ENCODE assay signal across 1 cellular context in genomic region chr16:71467810-71468209, GRCh38.
TF ChIP-seq lines count a peak whose summit lies in the region.

No MANE protein-coding gene starts in this region.

TF ChIP-seq in WTC11, 78 proteins besides CTCF, POLR2A, EP300 and RAD21 (continued from another document and continues in another):
- TF ChIP-seq ATF2 (CRISPR knock-in tag; IDR thresholded peaks at IDR 0.05; ENCODE audit: borderline replicate concordance, low read depth) (no peak), ZNF232 (CRISPR knock-in tag; IDR thresholded peaks at IDR 0.05) (0 out of 2 replicates have a peak, but pooled peaks have one; percentile 39), PRRX2 (CRISPR knock-in tag; IDR thresholded peaks at IDR 0.05) (no peak), JUN (CRISPR knock-in tag; IDR thresholded peaks at IDR 0.05) (peak; percentile 87; the same call in 1 of the 2 replicates), TCF7 (CRISPR knock-in tag; IDR thresholded peaks at IDR 0.05; ENCODE audit: low read depth) (no peak; the same call in 1 of the 2 replicates), NFYB (CRISPR knock-in tag; conservative IDR thresholded peaks at IDR 0.05; ENCODE audit: low read depth) (no peak), ZBTB43 (CRISPR knock-in tag; IDR thresholded peaks at IDR 0.05) (0 out of 2 replicates have a peak, but pooled peaks have one; percentile 22), NR1H2 (CRISPR knock-in tag; IDR thresholded peaks at IDR 0.05) (peak; percentile 89), ARID4B (CRISPR knock-in tag; IDR thresholded peaks at IDR 0.05; ENCODE audit: borderline replicate concordance) (0 out of 2 replicates have a peak, but pooled peaks have one; percentile 67), IRF2 (CRISPR knock-in tag; IDR thresholded peaks at IDR 0.05; ENCODE audit: borderline replicate concordance, low read depth) (no peak), ZNF416 (CRISPR knock-in tag; IDR thresholded peaks at IDR 0.05) (no peak), ZNF281 (CRISPR knock-in tag; IDR thresholded peaks at IDR 0.05) (0 out of 2 replicates have a peak, but pooled peaks have one; percentile 52), GTF2I (CRISPR knock-in tag; conservative IDR thresholded peaks at IDR 0.05) (no peak), ZBTB21 (CRISPR knock-in tag; IDR thresholded peaks at IDR 0.05; ENCODE audit: borderline replicate concordance) (no peak), USF1 (CRISPR knock-in tag; IDR thresholded peaks at IDR 0.05) (peak; percentile 63; the same call in 1 of the 2 replicates), ZNF396 (CRISPR knock-in tag; IDR thresholded peaks at IDR 0.05; ENCODE audit: borderline replicate concordance) (no peak), E2F5 (CRISPR knock-in tag; IDR thresholded peaks at IDR 0.05) (0 out of 2 replicates have a peak, but pooled peaks have one; percentile 51), ATF6 (CRISPR knock-in tag; IDR thresholded peaks at IDR 0.05) (no peak), GABPB1 (CRISPR knock-in tag; IDR thresholded peaks at IDR 0.05) (peak; percentile 53; the same call in 1 of the 2 replicates), ZNF219 (CRISPR knock-in tag; IDR thresholded peaks at IDR 0.05; ENCODE audit: borderline replicate concordance) (peak; percentile 78; the same call in 1 of the 2 replicates), NFATC4 (CRISPR knock-in tag; IDR thresholded peaks at IDR 0.05) (no peak), EMX1 (CRISPR knock-in tag; IDR thresholded peaks at IDR 0.05) (no peak), ZNF263 (CRISPR knock-in tag; IDR thresholded peaks at IDR 0.05; ENCODE audit: low read depth) (no peak), NFE2L1 (CRISPR knock-in tag; IDR thresholded peaks at IDR 0.05) (no peak), ETV6 (CRISPR knock-in tag; IDR thresholded peaks at IDR 0.05) (0 out of 2 replicates have a peak, but pooled peaks have one; percentile 62), RELA (CRISPR knock-in tag; IDR thresholded peaks at IDR 0.05; ENCODE audit: borderline replicate concordance) (no peak; the same call in 1 of the 2 replicates), HMGA2 (CRISPR knock-in tag; IDR thresholded peaks at IDR 0.05) (no peak)
- TF ChIP-seq, protein P1, sequence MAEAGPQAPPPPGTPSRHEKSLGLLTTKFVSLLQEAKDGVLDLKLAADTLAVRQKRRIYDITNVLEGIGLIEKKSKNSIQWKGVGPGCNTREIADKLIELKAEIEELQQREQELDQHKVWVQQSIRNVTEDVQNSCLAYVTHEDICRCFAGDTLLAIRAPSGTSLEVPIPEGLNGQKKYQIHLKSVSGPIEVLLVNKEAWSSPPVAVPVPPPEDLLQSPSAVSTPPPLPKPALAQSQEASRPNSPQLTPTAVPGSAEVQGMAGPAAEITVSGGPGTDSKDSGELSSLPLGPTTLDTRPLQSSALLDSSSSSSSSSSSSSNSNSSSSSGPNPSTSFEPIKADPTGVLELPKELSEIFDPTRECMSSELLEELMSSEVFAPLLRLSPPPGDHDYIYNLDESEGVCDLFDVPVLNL (CRISPR knock-in tag; IDR thresholded peaks at IDR 0.05; ENCODE audit: borderline replicate concordance, low read depth): no peak
- TF ChIP-seq, protein P2, sequence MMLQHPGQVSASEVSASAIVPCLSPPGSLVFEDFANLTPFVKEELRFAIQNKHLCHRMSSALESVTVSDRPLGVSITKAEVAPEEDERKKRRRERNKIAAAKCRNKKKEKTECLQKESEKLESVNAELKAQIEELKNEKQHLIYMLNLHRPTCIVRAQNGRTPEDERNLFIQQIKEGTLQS (CRISPR knock-in tag; conservative IDR thresholded peaks at IDR 0.05): no peak
- TF ChIP-seq, protein P3, sequence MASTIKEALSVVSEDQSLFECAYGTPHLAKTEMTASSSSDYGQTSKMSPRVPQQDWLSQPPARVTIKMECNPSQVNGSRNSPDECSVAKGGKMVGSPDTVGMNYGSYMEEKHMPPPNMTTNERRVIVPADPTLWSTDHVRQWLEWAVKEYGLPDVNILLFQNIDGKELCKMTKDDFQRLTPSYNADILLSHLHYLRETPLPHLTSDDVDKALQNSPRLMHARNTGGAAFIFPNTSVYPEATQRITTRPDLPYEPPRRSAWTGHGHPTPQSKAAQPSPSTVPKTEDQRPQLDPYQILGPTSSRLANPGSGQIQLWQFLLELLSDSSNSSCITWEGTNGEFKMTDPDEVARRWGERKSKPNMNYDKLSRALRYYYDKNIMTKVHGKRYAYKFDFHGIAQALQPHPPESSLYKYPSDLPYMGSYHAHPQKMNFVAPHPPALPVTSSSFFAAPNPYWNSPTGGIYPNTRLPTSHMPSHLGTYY (CRISPR knock-in tag; IDR thresholded peaks at IDR 0.05): no peak
- TF ChIP-seq, protein P4, sequence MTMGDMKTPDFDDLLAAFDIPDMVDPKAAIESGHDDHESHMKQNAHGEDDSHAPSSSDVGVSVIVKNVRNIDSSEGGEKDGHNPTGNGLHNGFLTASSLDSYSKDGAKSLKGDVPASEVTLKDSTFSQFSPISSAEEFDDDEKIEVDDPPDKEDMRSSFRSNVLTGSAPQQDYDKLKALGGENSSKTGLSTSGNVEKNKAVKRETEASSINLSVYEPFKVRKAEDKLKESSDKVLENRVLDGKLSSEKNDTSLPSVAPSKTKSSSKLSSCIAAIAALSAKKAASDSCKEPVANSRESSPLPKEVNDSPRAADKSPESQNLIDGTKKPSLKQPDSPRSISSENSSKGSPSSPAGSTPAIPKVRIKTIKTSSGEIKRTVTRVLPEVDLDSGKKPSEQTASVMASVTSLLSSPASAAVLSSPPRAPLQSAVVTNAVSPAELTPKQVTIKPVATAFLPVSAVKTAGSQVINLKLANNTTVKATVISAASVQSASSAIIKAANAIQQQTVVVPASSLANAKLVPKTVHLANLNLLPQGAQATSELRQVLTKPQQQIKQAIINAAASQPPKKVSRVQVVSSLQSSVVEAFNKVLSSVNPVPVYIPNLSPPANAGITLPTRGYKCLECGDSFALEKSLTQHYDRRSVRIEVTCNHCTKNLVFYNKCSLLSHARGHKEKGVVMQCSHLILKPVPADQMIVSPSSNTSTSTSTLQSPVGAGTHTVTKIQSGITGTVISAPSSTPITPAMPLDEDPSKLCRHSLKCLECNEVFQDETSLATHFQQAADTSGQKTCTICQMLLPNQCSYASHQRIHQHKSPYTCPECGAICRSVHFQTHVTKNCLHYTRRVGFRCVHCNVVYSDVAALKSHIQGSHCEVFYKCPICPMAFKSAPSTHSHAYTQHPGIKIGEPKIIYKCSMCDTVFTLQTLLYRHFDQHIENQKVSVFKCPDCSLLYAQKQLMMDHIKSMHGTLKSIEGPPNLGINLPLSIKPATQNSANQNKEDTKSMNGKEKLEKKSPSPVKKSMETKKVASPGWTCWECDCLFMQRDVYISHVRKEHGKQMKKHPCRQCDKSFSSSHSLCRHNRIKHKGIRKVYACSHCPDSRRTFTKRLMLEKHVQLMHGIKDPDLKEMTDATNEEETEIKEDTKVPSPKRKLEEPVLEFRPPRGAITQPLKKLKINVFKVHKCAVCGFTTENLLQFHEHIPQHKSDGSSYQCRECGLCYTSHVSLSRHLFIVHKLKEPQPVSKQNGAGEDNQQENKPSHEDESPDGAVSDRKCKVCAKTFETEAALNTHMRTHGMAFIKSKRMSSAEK (CRISPR knock-in tag; IDR thresholded peaks at IDR 0.05; ENCODE audit: borderline replicate concordance): no peak
- TF ChIP-seq, protein P5, sequence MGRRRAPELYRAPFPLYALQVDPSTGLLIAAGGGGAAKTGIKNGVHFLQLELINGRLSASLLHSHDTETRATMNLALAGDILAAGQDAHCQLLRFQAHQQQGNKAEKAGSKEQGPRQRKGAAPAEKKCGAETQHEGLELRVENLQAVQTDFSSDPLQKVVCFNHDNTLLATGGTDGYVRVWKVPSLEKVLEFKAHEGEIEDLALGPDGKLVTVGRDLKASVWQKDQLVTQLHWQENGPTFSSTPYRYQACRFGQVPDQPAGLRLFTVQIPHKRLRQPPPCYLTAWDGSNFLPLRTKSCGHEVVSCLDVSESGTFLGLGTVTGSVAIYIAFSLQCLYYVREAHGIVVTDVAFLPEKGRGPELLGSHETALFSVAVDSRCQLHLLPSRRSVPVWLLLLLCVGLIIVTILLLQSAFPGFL (CRISPR knock-in tag; IDR thresholded peaks at IDR 0.05; ENCODE audit: borderline replicate concordance): peak; percentile 85; the same call in 1 of the 2 replicates
